Comparison of ENCODE assay signal across 1 cellular context in genomic region chr3:9500108-9501050, GRCh38.
A peak's percentile ranks its signal among the peaks of the same experiment; 100 is the strongest.
TF ChIP-seq lines count a peak whose summit lies in the region.

No MANE protein-coding gene starts in this region.

TF ChIP-seq in K562, 482 proteins besides CTCF, POLR2A, EP300 and RAD21 (continued from another document and continues in another):
- peak in 1 of 3 experiments; percentile 37 for TF ChIP-seq YY1 (IDR thresholded peaks at IDR 0.05; ENCODE audit: borderline replicate concordance in 1 of 3, control insufficient read depth in 1 of 3, extremely low read depth in 1 of 3, insufficient read depth in 3 of 3, insufficient read length in 1 of 3, insufficient replicate concordance in 2 of 3, low read depth in 1 of 3, low read length in 2 of 3)
- TF ChIP-seq GTF2E2 (tag; IDR thresholded peaks at IDR 0.05), result no peak
- no peak for TF ChIP-seq EGR1 (conservative IDR thresholded peaks at IDR 0.05)
- no peak for TF ChIP-seq CHD7 (IDR thresholded peaks at IDR 0.05; ENCODE audit: low read depth, low read length)
- TF ChIP-seq HNRNPL (IDR thresholded peaks at IDR 0.05; ENCODE audit: low read depth, low read length), result 0 out of 2 replicates have a peak, but pooled peaks have one; percentile 45
- TF ChIP-seq ZNF76 (CRISPR knock-in tag; IDR thresholded peaks at IDR 0.05; ENCODE audit: borderline replicate concordance), result no peak
- TF ChIP-seq ZBTB2 (IDR thresholded peaks at IDR 0.05), result no peak
- TF ChIP-seq CREB3 (tag; conservative IDR thresholded peaks at IDR 0.05; ENCODE audit: low read depth), result no peak
- no peak for TF ChIP-seq MBD1 (CRISPR knock-in tag; IDR thresholded peaks at IDR 0.05)
- TF ChIP-seq SNRNP70 (optimal IDR thresholded peaks at IDR 0.05; ENCODE audit: low read depth, low read length), result no peak
- TF ChIP-seq E2F3 (CRISPR knock-in tag; IDR thresholded peaks at IDR 0.05), result no peak
- TF ChIP-seq GATAD2B (IDR thresholded peaks at IDR 0.05; ENCODE audit: borderline replicate concordance), result no peak
- TF ChIP-seq PURB (CRISPR knock-in tag; IDR thresholded peaks at IDR 0.05; ENCODE audit: low read depth), result no peak
- no peak for TF ChIP-seq HMGXB4 (CRISPR knock-in tag; IDR thresholded peaks at IDR 0.05)
- no peak for TF ChIP-seq PCBP2 (IDR thresholded peaks at IDR 0.05; ENCODE audit: low read depth, low read length, poor library complexity, severe bottlenecking)
- TF ChIP-seq POLR2H (tag; IDR thresholded peaks at IDR 0.05; ENCODE audit: low read depth), result no peak
- no peak for TF ChIP-seq NFRKB (IDR thresholded peaks at IDR 0.05; ENCODE audit: low read depth)
- no peak for TF ChIP-seq GTF2B (IDR thresholded peaks at IDR 0.05; ENCODE audit: extremely low read depth, insufficient read length)
- no peak for TF ChIP-seq ZSCAN32 (CRISPR knock-in tag; IDR thresholded peaks at IDR 0.05)
- no peak for TF ChIP-seq NR2C1 (IDR thresholded peaks at IDR 0.05)
- TF ChIP-seq NR2C1 (tag; IDR thresholded peaks at IDR 0.05), result no peak
- no peak for TF ChIP-seq BDP1 (IDR thresholded peaks at IDR 0.05; ENCODE audit: insufficient read depth, insufficient read length)
- no peak for TF ChIP-seq LEF1 (IDR thresholded peaks at IDR 0.05)
- TF ChIP-seq ZNF639 (CRISPR knock-in tag; conservative IDR thresholded peaks at IDR 0.05 in 1 of 2, IDR thresholded peaks at IDR 0.05 in 1 of 2), result no peak
- TF ChIP-seq ZNF121 (CRISPR knock-in tag; conservative IDR thresholded peaks at IDR 0.05), result no peak
- TF ChIP-seq BCL6 (CRISPR knock-in tag; IDR thresholded peaks at IDR 0.05), result no peak
- TF ChIP-seq ETV6 (IDR thresholded peaks at IDR 0.05; ENCODE audit: borderline replicate concordance in 1 of 2, low read depth in 2 of 2, low read length in 1 of 2), result no peak
- no peak for TF ChIP-seq ETV6 (CRISPR knock-in tag; IDR thresholded peaks at IDR 0.05; ENCODE audit: borderline replicate concordance)
- no peak for TF ChIP-seq ATF4 (CRISPR knock-in tag; IDR thresholded peaks at IDR 0.05)
- no peak for TF ChIP-seq ZBED1 (IDR thresholded peaks at IDR 0.05)
- 0 out of 2 replicates have a peak, but pooled peaks have one; percentile 15 for TF ChIP-seq CREM (IDR thresholded peaks at IDR 0.05; ENCODE audit: low read depth)
- TF ChIP-seq MIER1 (IDR thresholded peaks at IDR 0.05; ENCODE audit: low read depth), result 0 out of 2 replicates have a peak, but pooled peaks have one; percentile 57
- TF ChIP-seq NR2F6 (CRISPR knock-in tag; IDR thresholded peaks at IDR 0.05), result no peak
- TF ChIP-seq CREBBP (IDR thresholded peaks at IDR 0.05; ENCODE audit: low read depth, low read length), result no peak
- TF ChIP-seq ZNF398 (CRISPR knock-in tag; IDR thresholded peaks at IDR 0.05), result no peak
- no peak for TF ChIP-seq SP1 (CRISPR knock-in tag; IDR thresholded peaks at IDR 0.05)
- TF ChIP-seq MED1 (CRISPR knock-in tag; IDR thresholded peaks at IDR 0.05; ENCODE audit: borderline replicate concordance), result no peak
- TF ChIP-seq PHF20 (IDR thresholded peaks at IDR 0.05; ENCODE audit: partially characterized antibody), result no peak
